ENCODE assay signal across 9 cellular contexts in genomic region chr20:25197173-25197869, GRCh38. TPM values are rescaled to one million over a fixed set of nuclear protein-coding genes. Genes with fewer than 3 reads are reported as not detected.
DNase-seq lines count a peak whose midpoint lies in the region; ATAC-seq, FAIRE-seq and TF ChIP-seq lines count a peak whose summit lies in the region.
"Had no signal": no experiment of that assay in that cellular context is flagged by ENCODE, and none has a peak within 500 bp of the region (broad histone marks: within the 10 kb centered on the region; RNA-seq: fewer than 3 reads in every experiment).

No MANE protein-coding gene starts in this region.

- peak overlapping the region; percentile 65 for H3K4me2 ChIP-seq in GM12878 (ENCODE audit: control insufficient read depth, insufficient read depth)

- TF ChIP-seq POLR2A in GM12878 (IDR thresholded peaks at IDR 0.05; ENCODE audit: low read depth, low read length), result no peak

- H3K9me3 Mint-ChIP-seq in natural killer cell, result no peaks in the 10 kb centered on the region

- peaks cover 17% of the 10 kb centered on the region for H3K4me1 ChIP-seq in HUES64 (ENCODE audit: insufficient read depth, low read length)
- H3K4me1 ChIP-seq in GM12878 (ENCODE audit: control insufficient read depth, insufficient read depth, low read length), result peaks cover 11% of the 10 kb centered on the region

- H3K27ac ChIP-seq in HUES64 (ENCODE audit: low read depth, low read length) (no peak overlapping the region), GM12878 (ENCODE audit: control insufficient read depth, insufficient read depth) (no peak overlapping the region), substantia nigra (ENCODE audit: low read depth, low read length, poor library complexity, severe bottlenecking) (no peak overlapping the region)
- H3K27ac ChIP-seq: SJSA1 had no signal

- RAD21 ChIA-PET in GM12878 (lab: Charles Lee; ENCODE audit: unreplicated experiment), result interaction anchor here (0.6 kb wide), 1 partner anchor 174 kb away, joined by 3 read pairs; no protein-coding TSS in a partner anchor

- H3K4me3 ChIP-seq in HUES64 (ENCODE audit: low read length) (peak overlapping the region; percentile 72), GM12878 (peak overlapping the region; percentile 91; the same call in 1 of the 2 replicates)

- POLR2A ChIA-PET in GM12878 (lab: Charles Lee), result no interaction called here

- peaks cover 17% of the 10 kb centered on the region for H3K79me2 ChIP-seq in GM12878 (ENCODE audit: control insufficient read depth, insufficient read depth, low read length)

- H4K20me1 ChIP-seq in GM12878 (ENCODE audit: control insufficient read depth, insufficient read depth), result no peaks in the 10 kb centered on the region

- DNase-seq in D341Med (ENCODE audit: low spot score) (peak; percentile 36), GM12878 (ENCODE audit: low read depth, low spot score) (no peak), natural killer cell (no peak), SHP77 treated with DMSO at 0.1 percent for 48 hours (lab: John Stamatoyannopoulos, UW) (no peak), substantia nigra (lab: John Stamatoyannopoulos, UW) (no peak)

- BruUV-seq in GM12878 (replicated peaks; lab: Mats Ljungman, UMichigan), result no TSS peak

- TF ChIP-seq RAD21 in GM12878 (IDR thresholded peaks at IDR 0.05; ENCODE audit: insufficient read depth, low read depth, low read length), result no peak

- H3K9ac ChIP-seq in HUES64 (ENCODE audit: low read depth, low read length), result no peak overlapping the region
- no peak overlapping the region for H3K9ac ChIP-seq in GM12878 (ENCODE audit: control insufficient read depth, insufficient read depth, low read length)

- ATAC-seq in GM12878, result peak; percentile 40
- ATAC-seq in natural killer cell, result no peak
- ATAC-seq in GM21576 (IDR thresholded peaks at IDR 0.05; ENCODE audit: unreplicated experiment), result no peak
- ATAC-seq in GM18867 (IDR thresholded peaks at IDR 0.05; ENCODE audit: unreplicated experiment), result no peak

- no peaks in the 10 kb centered on the region for H3K9me3 ChIP-seq in HUES64 (ENCODE audit: insufficient read depth, low read depth, low read length)
- no peaks in the 10 kb centered on the region for H3K9me3 ChIP-seq in GM12878 (replicated peaks; ENCODE audit: control insufficient read depth, insufficient read depth, low read length)
- H3K9me3 ChIP-seq: SJSA1 had no signal

- 89% methylated on average over 3 of the region's 3 CpGs for WGBS in HUES64
- WGBS in GM12878 (ENCODE audit: insufficient coverage, insufficient replicate concordance, low lambda C conversion rate, missing lambda C conversion rate), result 95% methylated on average over 3 of the region's 3 CpGs

- peak overlapping the region; percentile 43 for H3K4me3 Mint-ChIP-seq in natural killer cell

- H3K36me3 Mint-ChIP-seq in natural killer cell, result no peaks in the 10 kb centered on the region

- no peaks in the 10 kb centered on the region for H3K36me3 ChIP-seq in HUES64 (ENCODE audit: insufficient read depth, low read length)
- no peaks in the 10 kb centered on the region for H3K36me3 ChIP-seq in GM12878 (ENCODE audit: control insufficient read depth in 2 of 2, insufficient read depth in 2 of 2, low read length in 1 of 2)

- no peaks in the 10 kb centered on the region for H3K27me3 Mint-ChIP-seq in natural killer cell (ENCODE audit: low read depth in 2 of 2)

- no peak overlapping the region; the same call in 1 of the 2 replicates for H2AFZ ChIP-seq in GM12878 (ENCODE audit: control insufficient read depth, low read depth, low read length)

- CTCF ChIA-PET in GM12878 (lab: Yijun Ruan, JAX), result interaction anchor here (1.6 kb wide), 1 partner anchor 202 kb away, joined by 4 read pairs; no protein-coding TSS in a partner anchor

- peaks cover 34 to 39% of the 10 kb centered on the region in 2 donors for H3K4me1 Mint-ChIP-seq in natural killer cell

- peak overlapping the region; percentile 4 to 79 for H3K27ac Mint-ChIP-seq in natural killer cell

- in situ Hi-C loops in GM12878 (cut with MboI), result no loop called here

- SMC1A ChIA-PET in GM12878 (lab: Charles Lee; ENCODE audit: uncharacterized antibody, unreplicated experiment), result no interaction called here

- FAIRE-seq in GM12878 (lab: Jason Lieb, UNC), result no peak

- no peak for TF ChIP-seq EP300 in GM12878 (IDR thresholded peaks at IDR 0.05; ENCODE audit: borderline replicate concordance in 1 of 2, control insufficient read depth in 1 of 2, low read depth in 2 of 2, low read length in 2 of 2)

- peak in 1 of 3 experiments; percentile 20; a peak in 1 of 6 replicates for TF ChIP-seq CTCF in GM12878 (IDR thresholded peaks at IDR 0.05 in 2 of 3, conservative IDR thresholded peaks at IDR 0.05 in 1 of 3; ENCODE audit: control insufficient read depth in 2 of 3, extremely low read depth in 1 of 3, insufficient read depth in 1 of 3, low read depth in 3 of 3, low read length in 3 of 3)
- TF ChIP-seq CTCF in natural killer cell (IDR thresholded peaks at IDR 0.05), result no peak

- intact Hi-C loops in GM12878 (cut with micrococcal nuclease; ENCODE audit: unreplicated experiment) (loop anchor here (5.0 to 10.0 kb wide), 2 partner anchors 47 to 200 kb away; partner anchors contain the start of gene PYGB), natural killer cell (cut with micrococcal nuclease) (loop anchor here (2.0 kb wide), 1 partner anchor 205 kb away; the partner anchor contains the start of gene APMAP)

- peaks cover 13% of the 10 kb centered on the region; the same call in 1 of the 2 replicates for H3K27me3 ChIP-seq in HUES64 (ENCODE audit: insufficient read depth, low read length)
- H3K27me3 ChIP-seq in GM12878 (replicated peaks in 1 of 2; ENCODE audit: control insufficient read depth in 2 of 2, insufficient read depth in 2 of 2, low read length in 1 of 2), result no peaks in the 10 kb centered on the region
- H3K27me3 ChIP-seq: SJSA1 had no signal

TF ChIP-seq in GM12878, 131 proteins besides CTCF, POLR2A, EP300 and RAD21 (continues in another document):
- no peak for TF ChIP-seq PAX5 (IDR thresholded peaks at IDR 0.05; ENCODE audit: borderline replicate concordance, low read depth, low read length)
- no peak for TF ChIP-seq E4F1 (IDR thresholded peaks at IDR 0.05; ENCODE audit: borderline replicate concordance, partially characterized antibody)

RNA-seq across cellular contexts. Expression of gene ENTPD6, which starts 1.8 kb away (rescaled TPM):
- polyA plus RNA-seq in HUES64 (2013, experiment 1 of 2), result 32.4 TPM
- 30.2 TPM for polyA plus RNA-seq in HUES64 (2013, experiment 2 of 2)
- total RNA-seq in GM12878 (2013; cell fraction: nucleolus; rRNA removed), result 54.2 and 56.0 TPM in 2 replicates
- total RNA-seq in GM12878 (2014; rRNA removed) (36.8 and 38.0 TPM in 2 replicates), GM12878 (2014; rRNA removed; fragmentation: Illumina TruSeq; extraction: Trizol) (20.9 and 22.9 TPM in 2 replicates), GM12878 (2021) (40.1 and 45.4 TPM in 2 replicates), natural killer cell (10 to 100 TPM; 36.4 to 43.1 (median 41.4) TPM)
- 19.3 TPM for polyA plus RNA-seq in GM12878 (2011; ENCODE audit: low read depth)
- polyA plus RNA-seq in GM12878 (2011; rRNA removed) (24.7 and 35.3 TPM in 2 replicates), GM12878 (2014; fragmentation: Illumina TruSeq; extraction: Trizol) (11.7 and 19.2 TPM in 2 replicates), GM12878 (2014; fragmentation: Nextera tagmentation; extraction: Ambion mirVana) (1 to 10 TPM in 1 of 2 experiments, under 1 TPM in 1; 0.53 to 2.5 TPM), GM12878 (2014; rRNA removed) (36.8 and 42.1 TPM in 2 replicates), GM12878 (2016; fragmentation: Nextera tagmentation; extraction: Ambion mirVana) (10 to 100 TPM; 29.6 to 32.7 TPM)
- 43.7 and 53.1 TPM in 2 replicates for polyA plus RNA-seq in GM12878 (2011; cell fraction: cytosol; rRNA removed)
- 205 and 210 TPM in 2 replicates for polyA plus RNA-seq in GM12878 (2011; cell fraction: nucleus; rRNA removed)
- polyA plus RNA-seq in GM12878 (2012), result 33.6 and 34.7 TPM in 2 replicates
- 27.4 and 36.6 TPM in 2 replicates for polyA minus RNA-seq in GM12878 (2011; rRNA and poly(A)+ RNA removed)
- polyA minus RNA-seq in GM12878 (2011; cell fraction: cytosol; rRNA and poly(A)+ RNA removed), result 11.8 and 14.1 TPM in 2 replicates
- polyA minus RNA-seq in GM12878 (2011; cell fraction: nucleus; rRNA and poly(A)+ RNA removed), result 22.6 and 34.5 TPM in 2 replicates

RNA-seq across cellular contexts. Expression of gene PYGB, which starts 50.6 kb away (rescaled TPM):
- polyA plus RNA-seq in HUES64 (2013, experiment 1 of 2), result 30.3 TPM
- polyA plus RNA-seq in HUES64 (2013, experiment 2 of 2), result 30.3 TPM
- 20.7 and 24.5 TPM in 2 replicates for total RNA-seq in GM12878 (2013; cell fraction: nucleolus; rRNA removed)
- total RNA-seq in GM12878 (2014; rRNA removed) (24.6 and 27.4 TPM in 2 replicates), GM12878 (2014; rRNA removed; fragmentation: Illumina TruSeq; extraction: Trizol) (14.2 and 16.1 TPM in 2 replicates), GM12878 (2021) (31.0 and 33.5 TPM in 2 replicates), natural killer cell (10 to 100 TPM; 39.4 to 55.4 (median 47.0) TPM)
- polyA plus RNA-seq in GM12878 (2011; ENCODE audit: low read depth), result 7.2 TPM
- polyA plus RNA-seq in GM12878 (2011; rRNA removed) (6.1 and 11.9 TPM in 2 replicates), GM12878 (2014; fragmentation: Illumina TruSeq; extraction: Trizol) (8.0 and 17.4 TPM in 2 replicates), GM12878 (2014; fragmentation: Nextera tagmentation; extraction: Ambion mirVana) (1 to 10 TPM in 1 of 2 experiments, under 1 TPM in 1; 0.34 to 1.3 TPM), GM12878 (2014; rRNA removed) (26.2 and 31.8 TPM in 2 replicates), GM12878 (2016; fragmentation: Nextera tagmentation; extraction: Ambion mirVana) (10 to 100 TPM; 26.2 to 27.6 TPM)
- 13.5 and 17.8 TPM in 2 replicates for polyA plus RNA-seq in GM12878 (2011; cell fraction: cytosol; rRNA removed)
- polyA plus RNA-seq in GM12878 (2011; cell fraction: nucleus; rRNA removed), result 43.6 and 56.0 TPM in 2 replicates
- polyA plus RNA-seq in GM12878 (2012), result 16.2 and 16.9 TPM in 2 replicates
- polyA minus RNA-seq in GM12878 (2011; rRNA and poly(A)+ RNA removed), result 12.4 and 20.2 TPM in 2 replicates
- polyA minus RNA-seq in GM12878 (2011; cell fraction: cytosol; rRNA and poly(A)+ RNA removed), result 8.2 and 9.7 TPM in 2 replicates
- 9.7 and 15.8 TPM in 2 replicates for polyA minus RNA-seq in GM12878 (2011; cell fraction: nucleus; rRNA and poly(A)+ RNA removed)
